In the genomic region with DNA sequence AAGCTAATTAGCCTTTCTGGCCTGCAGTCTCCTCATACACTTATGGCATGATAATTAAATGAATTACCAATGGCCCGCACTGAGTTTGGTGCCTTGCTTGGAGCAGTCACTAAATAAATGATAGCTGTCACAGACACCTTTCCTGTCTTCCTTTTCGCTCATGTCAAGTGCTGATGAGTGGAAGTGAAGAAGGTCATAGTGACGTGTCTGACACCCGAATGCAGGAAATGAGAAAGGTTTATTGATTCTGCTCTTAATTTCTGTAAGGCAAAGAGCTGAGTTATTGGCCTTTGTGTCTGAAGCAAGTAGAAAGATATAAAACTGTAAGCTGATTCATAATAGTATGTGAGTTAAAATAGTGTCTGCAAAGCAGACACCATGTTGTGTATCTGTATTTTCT, we compare ENCODE assay signal across 28 cellular contexts. TPM values are rescaled to one million over a fixed set of nuclear protein-coding genes. Genes with fewer than 3 reads are reported as not detected.
A peak's percentile ranks its signal among the peaks of the same experiment; 100 is the strongest.
DNase-seq lines count a peak whose midpoint lies in the region; ATAC-seq and TF ChIP-seq lines count a peak whose summit lies in the region.
"Had no signal": no experiment of that assay in that cellular context is flagged by ENCODE, and none has a peak within 500 bp of the region (broad histone marks: within the 10 kb centered on the region; RNA-seq: fewer than 3 reads in every experiment).

No MANE protein-coding gene starts in this region.

- H3K4me3 ChIP-seq in sigmoid colon: no peak overlapping the region
- H3K4me3 ChIP-seq: left ventricle myocardium inferior, thoracic aorta, uterus had no signal

- peaks cover 0 to 3% of the 10 kb centered on the region in 2 donors for H3K36me3 Mint-ChIP-seq in activated T-cell treated with anti-CD3 and anti-CD28 coated beads, Interleukin-2, amount 50 U/mL, for 72 hours (ENCODE audit: insufficient read depth in 2 of 2)
- H3K36me3 Mint-ChIP-seq in activated T-helper 17 cell treated with anti-CD3 and anti-CD28 coated beads, Interleukin-2, amount 50 U/mL, for 72 hours (ENCODE audit: low read depth): no peaks in the 10 kb centered on the region
- H3K36me3 Mint-ChIP-seq in naive thymus-derived CD8-positive, alpha-beta T cell: no peaks in the 10 kb centered on the region
- H3K36me3 Mint-ChIP-seq: CD14-positive monocyte had no signal

- peak overlapping the region in 1 of 2 donors; percentile 7 for H3K4me3 Mint-ChIP-seq in activated T-cell treated with anti-CD3 and anti-CD28 coated beads, Interleukin-2, amount 50 U/mL, for 72 hours
- H3K4me3 Mint-ChIP-seq in activated T-helper 17 cell treated with anti-CD3 and anti-CD28 coated beads, Interleukin-2, amount 50 U/mL, for 72 hours: peak overlapping the region; percentile 33
- H3K4me3 Mint-ChIP-seq in naive thymus-derived CD8-positive, alpha-beta T cell: no peak overlapping the region
- H3K4me3 Mint-ChIP-seq: CD14-positive monocyte, H9 had no signal

- no peak for TF ChIP-seq POLR2A in sigmoid colon (IDR thresholded peaks at IDR 0.05)

- WGBS in sigmoid colon, 2 donors: 70 to 72% methylated on average over 4 of the region's 4 CpGs

- H3K9me3 Mint-ChIP-seq in activated T-cell treated with anti-CD3 and anti-CD28 coated beads, Interleukin-2, amount 50 U/mL, for 72 hours: no peaks in the 10 kb centered on the region
- no peaks in the 10 kb centered on the region for H3K9me3 Mint-ChIP-seq in activated T-helper 17 cell treated with anti-CD3 and anti-CD28 coated beads, Interleukin-2, amount 50 U/mL, for 72 hours
- no peaks in the 10 kb centered on the region for H3K9me3 Mint-ChIP-seq in naive thymus-derived CD8-positive, alpha-beta T cell

- peak overlapping the region; percentile 3 for H3K27ac Mint-ChIP-seq in activated T-cell treated with anti-CD3 and anti-CD28 coated beads, Interleukin-2, amount 50 U/mL, for 72 hours
- H3K27ac Mint-ChIP-seq in activated T-helper 17 cell treated with anti-CD3 and anti-CD28 coated beads, Interleukin-2, amount 50 U/mL, for 72 hours: peak overlapping the region; percentile 55
- H3K27ac Mint-ChIP-seq in naive thymus-derived CD8-positive, alpha-beta T cell: peak overlapping the region in 6 of 10 donors; percentile 6 to 82 (median 52)

- H3K9me3 ChIP-seq in sigmoid colon: no peaks in the 10 kb centered on the region
- H3K9me3 ChIP-seq: left ventricle myocardium inferior, thoracic aorta, uterus had no signal

- H3K4me1 ChIP-seq in sigmoid colon: peaks cover 0 to 6% (median 0%) of the 10 kb centered on the region in 4 donors
- H3K4me1 ChIP-seq: uterus had no signal

- no peak for TF ChIP-seq EP300 in sigmoid colon (IDR thresholded peaks at IDR 0.05)

- TF ChIP-seq CTCF in sigmoid colon (IDR thresholded peaks at IDR 0.05): no peak

- no peak overlapping the region for H3K27ac ChIP-seq in sigmoid colon
- H3K27ac ChIP-seq: 22Rv1, epithelial cell of prostate, left ventricle myocardium inferior, thoracic aorta, uterus had no signal

- H3K27me3 Mint-ChIP-seq in activated T-cell treated with anti-CD3 and anti-CD28 coated beads, Interleukin-2, amount 50 U/mL, for 72 hours (ENCODE audit: low read depth): no peaks in the 10 kb centered on the region
- no peaks in the 10 kb centered on the region for H3K27me3 Mint-ChIP-seq in activated T-helper 17 cell treated with anti-CD3 and anti-CD28 coated beads, Interleukin-2, amount 50 U/mL, for 72 hours
- H3K27me3 Mint-ChIP-seq in naive thymus-derived CD8-positive, alpha-beta T cell: no peaks in the 10 kb centered on the region

- POLR2A ChIA-PET in naive thymus-derived CD8-positive, alpha-beta T cell (lab: Charles Lee): interaction anchor here (1.9 to 3.0 kb wide), 2 partner anchors 13 to 30 kb away, joined by 4 to 14 read pairs; partner anchors contain the start of gene ESYT2

- H3K27me3 ChIP-seq in sigmoid colon: no peaks in the 10 kb centered on the region
- H3K27me3 ChIP-seq: uterus had no signal

- H3K36me3 ChIP-seq in sigmoid colon: no peaks in the 10 kb centered on the region
- H3K36me3 ChIP-seq: left ventricle myocardium inferior, thoracic aorta, uterus, WERI-Rb-1 had no signal

- ATAC-seq in activated T-cell treated with anti-CD3 and anti-CD28 coated beads, Interleukin-2, amount 50 U/mL, for 72 hours (replicated peaks in 1 of 2): peak; percentile 46 to 86
- ATAC-seq in activated T-helper 17 cell treated with anti-CD3 and anti-CD28 coated beads, Interleukin-2, amount 50 U/mL, for 72 hours (replicated peaks): peak; percentile 74
- peak in 1 of 2 donors; percentile 68 for ATAC-seq in naive thymus-derived CD8-positive, alpha-beta T cell
- ATAC-seq: PC-3, Right ventricle myocardium inferior, SK-N-SH treated with all-trans-retinoic acid at 6 μM for 48 hours had no signal

- peaks cover 25% of the 10 kb centered on the region for H3K4me1 Mint-ChIP-seq in activated T-cell treated with anti-CD3 and anti-CD28 coated beads, Interleukin-2, amount 50 U/mL, for 72 hours (ENCODE audit: low read depth)
- H3K4me1 Mint-ChIP-seq in activated T-helper 17 cell treated with anti-CD3 and anti-CD28 coated beads, Interleukin-2, amount 50 U/mL, for 72 hours: peaks cover 5% of the 10 kb centered on the region
- H3K4me1 Mint-ChIP-seq in naive thymus-derived CD8-positive, alpha-beta T cell: peaks cover 2 to 22% (median 17%) of the 10 kb centered on the region in 4 donors

- intact Hi-C loops in sigmoid colon (cut with DNase I): no loop called here

- peak; percentile 74 for DNase-seq in NCI-H2029 (lab: John Stamatoyannopoulos, UW)
- no peak for DNase-seq in NCI-H2029 treated with DMSO at 0.1 percent for 48 hours (lab: John Stamatoyannopoulos, UW)
- no peak for DNase-seq in activated T-cell treated with anti-CD3 and anti-CD28 coated beads, Interleukin-2, amount 50 U/mL, for 72 hours
- no peak for DNase-seq in activated T-cell treated with anti-CD3 and anti-CD28 coated beads for 4 hours
- DNase-seq in naive thymus-derived CD8-positive, alpha-beta T cell: no peak
- DNase-seq in sigmoid colon: no peak
- no peak for DNase-seq in stimulated activated CD4-positive, alpha-beta T cell treated with anti-CD3 and anti-CD28 coated beads, Interleukin-2, amount 100 ng/mL, for 24 hours
- DNase-seq: activated effector memory CD4-positive, alpha-beta T cell treated with Interleukin-2 at 50 U/mL for 16 hours; amygdala; H9; islet precursor cell; left ventricle myocardium inferior; NCI-H2171; NCI-H524; occipital lobe; PC-3; stimulated activated CD4-positive, alpha-beta T cell treated with anti-CD3 and anti-CD28 coated beads, Interleukin-15, amount 100 ng/mL, for 24 hours; stimulated activated naive CD4-positive, alpha-beta T cell treated with Interleukin-2 at 50 U/mL for 16 hours; T-helper 9 cell; uterus; WERI-Rb-1 had no signal

RNA-seq across cellular contexts. Expression of gene ESYT2, which starts 13.2 kb away (rescaled TPM):
- total RNA-seq in activated T-cell treated with anti-CD3 and anti-CD28 coated beads, Interleukin-2, amount 50 U/mL, for 72 hours: 10 to 100 TPM; 68.6 to 68.8 TPM
- total RNA-seq in activated T-helper 17 cell treated with anti-CD3 and anti-CD28 coated beads, Interleukin-2, amount 50 U/mL, for 72 hours: 100 to 1,000 TPM in 1 of 2 donors, 10 to 100 TPM in 1; 63.0 to 119 TPM
- total RNA-seq in naive thymus-derived CD8-positive, alpha-beta T cell: 100 to 1,000 TPM; 101 to 105 TPM
- polyA plus RNA-seq in naive thymus-derived CD8-positive, alpha-beta T cell: 10 to 100 TPM; 58.6 to 93.3 (median 79.8) TPM
- total RNA-seq in sigmoid colon: 100 to 1,000 TPM; 105 to 127 (median 119) TPM
- polyA plus RNA-seq in sigmoid colon: 10 to 100 TPM in 2 of 3 donors, 1 to 10 TPM in 1; 6.9 to 38.6 (median 11.4) TPM

RNA-seq across cellular contexts. Expression of gene DYNC2I1, which starts 13.9 kb away (rescaled TPM):
- 10 to 100 TPM; 14.2 to 14.9 TPM for total RNA-seq in activated T-cell treated with anti-CD3 and anti-CD28 coated beads, Interleukin-2, amount 50 U/mL, for 72 hours
- 10 to 100 TPM; 13.5 to 41.1 TPM for total RNA-seq in activated T-helper 17 cell treated with anti-CD3 and anti-CD28 coated beads, Interleukin-2, amount 50 U/mL, for 72 hours
- 10 to 100 TPM; 16.3 to 19.0 TPM for total RNA-seq in naive thymus-derived CD8-positive, alpha-beta T cell
- polyA plus RNA-seq in naive thymus-derived CD8-positive, alpha-beta T cell: 10 to 100 TPM; 14.1 to 22.1 (median 19.8) TPM
- total RNA-seq in sigmoid colon: 10 to 100 TPM; 22.1 to 35.3 (median 26.9) TPM
- polyA plus RNA-seq in sigmoid colon: 100 to 1,000 TPM in 1 of 3 donors, 1 to 10 TPM in 2; 8.7 to 107 (median 9.6) TPM

Comparison
In these comparisons a context has a peak if more than half of its experiments do, and no peak if none do; other contexts are left out.
1. H3K27ac Mint-ChIP-seq: peak in every context shown above with its lines; median percentile 55 in activated T-helper 17 cell treated with anti-CD3 and anti-CD28 coated beads, Interleukin-2, amount 50 U/mL, for 72 hours; 52 in naive thymus-derived CD8-positive, alpha-beta T cell; 3 in activated T-cell treated with anti-CD3 and anti-CD28 coated beads, Interleukin-2, amount 50 U/mL, for 72 hours.